19 cellular contexts compared by ENCODE assay signal in genomic region chr1:66690666-66691381, GRCh38.
"Had no signal": no experiment of that assay in that cellular context is flagged by ENCODE, and none has a peak within 500 bp of the region (broad histone marks: within the 10 kb centered on the region; RNA-seq: fewer than 3 reads in every experiment).

No MANE protein-coding gene starts in this region.

- H3K27ac Mint-ChIP-seq: activated B cell treated with CpG ODN at 0.5 μM for 24 hours; activated CD8-positive, alpha-beta T cell treated with anti-CD3 and anti-CD28 coated beads for 36 hours; activated naive CD4-positive, alpha-beta T cell treated with anti-CD3 and anti-CD28 coated beads, Interleukin-2, amount 50 U/mL, for 24 hours; dendritic cell treated with granulocyte-macrophage colony-stimulating factor and Interleukin-4, amounts not matched to agents 40 ng/mL and 50 ng/mL, for 4 days; stimulated activated naive CD8-positive, alpha-beta T cell treated with anti-CD3 and anti-CD28 coated beads, Interleukin-15, amount 100 ng/mL, for 72 hours had no signal

- H3K27ac ChIP-seq: left lung, pancreas, right lobe of liver, suprapubic skin had no signal

- DNase-seq: activated B cell treated with CpG ODN at 0.5 μM for 24 hours; activated CD4-positive, alpha-beta T cell treated with anti-CD3 and anti-CD28 coated beads for 48 hours; activated CD8-positive, alpha-beta T cell treated with anti-CD3 and anti-CD28 coated beads for 36 hours; activated effector memory CD4-positive, alpha-beta T cell treated with anti-CD3 and anti-CD28 coated beads, Interleukin-2, amount 50 U/mL, for 16 hours; activated T-cell treated with anti-CD3 and anti-CD28 coated beads, Interleukin-2, amount 50 U/mL, for 4 hours; effector CD8-positive, alpha-beta T cell; left lung; mammary epithelial cell; naive B cell; pancreas; right lobe of liver; small intestine; stimulated activated CD4-positive, alpha-beta T cell treated with anti-CD3 and anti-CD28 coated beads, Interleukin-4, amount 100 ng/mL, for 1 hour; stimulated activated naive CD8-positive, alpha-beta T cell treated with anti-CD3 and anti-CD28 coated beads, Interleukin-15, amount 100 ng/mL, for 72 hours; SW 1271; T-helper 2 cell had no signal

- H3K27me3 ChIP-seq: left lung, pancreas, right lobe of liver, suprapubic skin had no signal

- H3K9me3 Mint-ChIP-seq: activated B cell treated with CpG ODN at 0.5 μM for 24 hours; activated CD8-positive, alpha-beta T cell treated with anti-CD3 and anti-CD28 coated beads for 36 hours; activated naive CD4-positive, alpha-beta T cell treated with anti-CD3 and anti-CD28 coated beads, Interleukin-2, amount 50 U/mL, for 24 hours; activated T-cell treated with anti-CD3 and anti-CD28 coated beads, Interleukin-2, amount 50 U/mL, for 4 hours; dendritic cell treated with granulocyte-macrophage colony-stimulating factor and Interleukin-4, amounts not matched to agents 40 ng/mL and 50 ng/mL, for 4 days; naive B cell; stimulated activated naive CD8-positive, alpha-beta T cell treated with anti-CD3 and anti-CD28 coated beads, Interleukin-15, amount 100 ng/mL, for 72 hours had no signal

- H3K36me3 Mint-ChIP-seq: activated naive CD4-positive, alpha-beta T cell treated with anti-CD3 and anti-CD28 coated beads, Interleukin-2, amount 50 U/mL, for 24 hours; naive B cell had no signal

- H3K4me1 ChIP-seq: pancreas, right lobe of liver, suprapubic skin had no signal

- H3K4me3 Mint-ChIP-seq: activated B cell treated with CpG ODN at 0.5 μM for 24 hours; activated CD8-positive, alpha-beta T cell treated with anti-CD3 and anti-CD28 coated beads for 36 hours; activated naive CD4-positive, alpha-beta T cell treated with anti-CD3 and anti-CD28 coated beads, Interleukin-2, amount 50 U/mL, for 24 hours; activated T-cell treated with anti-CD3 and anti-CD28 coated beads, Interleukin-2, amount 50 U/mL, for 4 hours; dendritic cell treated with granulocyte-macrophage colony-stimulating factor and Interleukin-4, amounts not matched to agents 40 ng/mL and 50 ng/mL, for 4 days; naive B cell; stimulated activated naive CD8-positive, alpha-beta T cell treated with anti-CD3 and anti-CD28 coated beads, Interleukin-15, amount 100 ng/mL, for 72 hours had no signal

- H3K27me3 Mint-ChIP-seq: dendritic cell treated with granulocyte-macrophage colony-stimulating factor and Interleukin-4, amounts not matched to agents 40 ng/mL and 50 ng/mL, for 4 days; stimulated activated naive CD8-positive, alpha-beta T cell treated with anti-CD3 and anti-CD28 coated beads, Interleukin-15, amount 100 ng/mL, for 72 hours had no signal

- H3K4me1 Mint-ChIP-seq: activated B cell treated with CpG ODN at 0.5 μM for 24 hours; stimulated activated naive CD8-positive, alpha-beta T cell treated with anti-CD3 and anti-CD28 coated beads, Interleukin-15, amount 100 ng/mL, for 72 hours had no signal

- H3K36me3 ChIP-seq: left lung, pancreas, right lobe of liver, suprapubic skin had no signal

- H3K4me3 ChIP-seq: left lung, pancreas, right lobe of liver, suprapubic skin had no signal

- H3K9me3 ChIP-seq: left lung, pancreas, right lobe of liver, suprapubic skin had no signal
